ENCODE assay signal across 22 cellular contexts in genomic region chr12:120406080-120406479, GRCh38. TPM values are rescaled to one million over a fixed set of nuclear protein-coding genes. Genes with fewer than 3 reads are reported as not detected.
DNase-seq lines count a peak whose midpoint lies in the region; ATAC-seq, FAIRE-seq and TF ChIP-seq lines count a peak whose summit lies in the region.
"Had no signal": no experiment of that assay in that cellular context is flagged by ENCODE, and none has a peak within 500 bp of the region (broad histone marks: within the 10 kb centered on the region; RNA-seq: fewer than 3 reads in every experiment).

No MANE protein-coding gene starts in this region.

- H3K36me3 Mint-ChIP-seq in nephron (ENCODE audit: low read depth), result no peaks in the 10 kb centered on the region
- H3K36me3 Mint-ChIP-seq: CD8-positive, alpha-beta memory T cell had no signal

- no peak for FAIRE-seq in H54 (lab: Jason Lieb, UNC)
- FAIRE-seq: D721Med, GM19239, HepG2 had no signal

- H3K27ac ChIP-seq in prostate gland, result peak overlapping the region; percentile 40 to 72
- H3K27ac ChIP-seq: C4-2B had no signal

- H3K27me3 Mint-ChIP-seq in nephron (ENCODE audit: low read depth), result no peaks in the 10 kb centered on the region

- TF ChIP-seq CTCF in nephron (IDR thresholded peaks at IDR 0.05; ENCODE audit: unreplicated experiment in 3 of 3) (no peak), prostate gland (IDR thresholded peaks at IDR 0.05) (no peak)

- DNase-seq in NCI-H2227 (lab: John Stamatoyannopoulos, UW; ENCODE audit: unreplicated experiment) (peak; percentile 34), dermis blood vessel endothelial cell (peak; percentile 3), prostate gland (ENCODE audit: low spot score) (no peak), H54 (ENCODE audit: insufficient read length, low spot score) (no peak)
- no peak for DNase-seq in stimulated activated CD4-positive, alpha-beta T cell treated with anti-CD3 and anti-CD28 coated beads, Interleukin-4, amount 100 ng/mL, for 4 hours
- DNase-seq: CD8-positive, alpha-beta memory T cell; EL; KG1; NCI-H1092; NCI-H1436; NCI-H187 treated with DMSO at 0.1 percent for 48 hours; NCI-H345; NCI-H524; SIG-M5; SK-N-SH had no signal

- H3K4me1 Mint-ChIP-seq in nephron, result peaks cover 9% of the 10 kb centered on the region

- intact Hi-C loops in prostate gland (cut with DNase I), result no loop called here

- no peak overlapping the region for H3K4me3 Mint-ChIP-seq in nephron
- H3K4me3 Mint-ChIP-seq: CD8-positive, alpha-beta memory T cell had no signal

- H3K9me3 ChIP-seq in prostate gland, result no peaks in the 10 kb centered on the region
- H3K9me3 ChIP-seq: SK-N-SH had no signal

- no peaks in the 10 kb centered on the region for H3K36me3 ChIP-seq in prostate gland

- 71% methylated on average over 3 of the region's 3 CpGs for WGBS in prostate gland

- H3K27me3 ChIP-seq in prostate gland (replicated peaks; ENCODE audit: insufficient read depth), result no peaks in the 10 kb centered on the region

- no peaks in the 10 kb centered on the region for H3K9me3 Mint-ChIP-seq in nephron
- H3K9me3 Mint-ChIP-seq: CD8-positive, alpha-beta memory T cell had no signal

- TF ChIP-seq POLR2A in prostate gland (IDR thresholded peaks at IDR 0.05), result no peak
- no peak for TF ChIP-seq POLR2A in H54 (IDR thresholded peaks at IDR 0.05; ENCODE audit: low read depth, low read length)

- peak overlapping the region; percentile 39 to 86 (median 55) for H3K27ac Mint-ChIP-seq in nephron

- no peaks in the 10 kb centered on the region for H3K4me1 ChIP-seq in prostate gland (replicated peaks)

- ATAC-seq in GM21447 (IDR thresholded peaks at IDR 0.05; ENCODE audit: unreplicated experiment), result no peak
- ATAC-seq: HepG2, Panc1 had no signal

- no peak overlapping the region for H3K4me3 ChIP-seq in prostate gland

RNA-seq across cellular contexts. Expression of gene COX6A1, which starts 31.8 kb away (rescaled TPM):
- total RNA-seq in dermis blood vessel endothelial cell (363 and 658 TPM in 2 replicates), prostate gland (100 to 1,000 TPM; 616 to 965 TPM)

RNA-seq across cellular contexts. Expression of gene MSI1, which starts 37.1 kb away (rescaled TPM):
- total RNA-seq in dermis blood vessel endothelial cell (not detected in 2 replicates), prostate gland (1 to 10 TPM; 1.7 to 8.2 TPM)

RNA-seq across cellular contexts. Expression of gene TRIAP1, which starts 40.1 kb away (rescaled TPM):
- total RNA-seq in dermis blood vessel endothelial cell (35.6 and 40.0 TPM in 2 replicates), prostate gland (10 to 100 TPM; 15.7 to 21.9 TPM)

RNA-seq across cellular contexts. Expression of gene GATC, which starts 40.2 kb away (rescaled TPM):
- 26.2 and 26.9 TPM in 2 replicates for total RNA-seq in dermis blood vessel endothelial cell
- total RNA-seq in prostate gland, result 10 to 100 TPM; 19.3 to 30.1 TPM

Comparison
In these comparisons a context has a peak if more than half of its experiments do, and no peak if none do; other contexts are left out.
1. DNase-seq: peak in NCI-H2227 (single experiment) and dermis blood vessel endothelial cell (single experiment); none in prostate gland (single experiment), stimulated activated CD4-positive, alpha-beta T cell treated with anti-CD3 and anti-CD28 coated beads, Interleukin-4, amount 100 ng/mL, for 4 hours (0 of 2) and H54 (single experiment).